39 cellular contexts compared by ENCODE assay signal in genomic region chr1:22874785-22875184, GRCh38.
"Had no signal": no experiment of that assay in that cellular context is flagged by ENCODE, and none has a peak within 500 bp of the region (broad histone marks: within the 10 kb centered on the region; RNA-seq: fewer than 3 reads in every experiment).

No MANE protein-coding gene starts in this region.

- H3K4me1 ChIP-seq: ascending aorta had no signal

- H3K4me3 Mint-ChIP-seq: activated B cell treated with CpG ODN at 0.5 μM for 24 hours; activated CD4-positive, alpha-beta memory T cell treated with anti-CD3 and anti-CD28 coated beads for 36 hours; activated CD4-positive, alpha-beta T cell treated with anti-CD3 and anti-CD28 coated beads, Interleukin-2, amount 10 ng/mL, durations not matched to agents 24 days and 14 days; activated CD8-positive, alpha-beta T cell treated with anti-CD3 and anti-CD28 coated beads for 36 hours; activated naive CD4-positive, alpha-beta T cell treated with anti-CD3 and anti-CD28 coated beads for 36 hours; activated naive CD8-positive, alpha-beta T cell treated with anti-CD3 and anti-CD28 coated beads, Interleukin-2, amount 10 ng/mL, durations not matched to agents 7 days and 5 days; activated naive CD8-positive, alpha-beta T cell treated with anti-CD3 and anti-CD28 coated beads, Interleukin-2, amount 50 U/mL, for 24 hours; activated T-cell treated with anti-CD3 and anti-CD28 coated beads, Interleukin-2, amount 50 U/mL, for 4 hours; activated T-cell treated with anti-CD3 and anti-CD28 coated beads, Interleukin-2, amount 50 U/mL, for 72 hours; activated T-helper 1 cell treated with anti-CD3 and anti-CD28 coated beads, Interleukin-12 subunit alpha, Interleukin-12 subunit beta, Interleukin-2, Interleukin-4 antibody, amounts not matched to agents 30 ng/mL and 10 ng/mL and 1 ng/mL, durations not matched to agents 14 hours and 24 hours and 36 hours; activated T-helper 17 cell treated with anti-CD3 and anti-CD28 coated beads, Interleukin-2, amount 50 U/mL, for 72 hours; brain; central memory CD8-positive, alpha-beta T cell; T-helper 1 cell treated with Interleukin-12 subunit alpha and Interleukin-12 subunit beta and Interleukin-4 antibody, amounts not matched to agents 30 μg/mL and 1 μg/mL, for 36 hours; T-helper 2 cell treated with Interferon-gamma antibody and Interleukin-4, amounts not matched to agents 5 μg/mL and 100 μg/mL, for 36 hours had no signal

- H3K36me3 ChIP-seq: ascending aorta, cardiac muscle cell had no signal

- H3K27ac ChIP-seq: ascending aorta, VCaP had no signal

- H3K36me3 Mint-ChIP-seq: activated CD4-positive, alpha-beta memory T cell treated with anti-CD3 and anti-CD28 coated beads for 36 hours; activated naive CD4-positive, alpha-beta T cell treated with anti-CD3 and anti-CD28 coated beads, Interleukin-2, amount 50 U/mL, for 72 hours; activated naive CD8-positive, alpha-beta T cell treated with anti-CD3 and anti-CD28 coated beads, Interleukin-2, amount 10 ng/mL, durations not matched to agents 7 days and 5 days had no signal

- H3K27me3 Mint-ChIP-seq: activated CD4-positive, alpha-beta memory T cell treated with anti-CD3 and anti-CD28 coated beads for 36 hours; activated CD4-positive, alpha-beta T cell treated with anti-CD3 and anti-CD28 coated beads, Interleukin-2, amount 10 ng/mL, durations not matched to agents 24 days and 14 days; activated CD8-positive, alpha-beta T cell treated with anti-CD3 and anti-CD28 coated beads for 36 hours; activated naive CD8-positive, alpha-beta T cell treated with anti-CD3 and anti-CD28 coated beads, Interleukin-2, amount 50 U/mL, for 24 hours; brain had no signal

- ATAC-seq: activated CD8-positive, alpha-beta T cell treated with anti-CD3 and anti-CD28 coated beads for 36 hours; activated naive CD4-positive, alpha-beta T cell treated with anti-CD3 and anti-CD28 coated beads, Interleukin-2, amount 50 U/mL, for 72 hours; activated naive CD8-positive, alpha-beta T cell treated with anti-CD3 and anti-CD28 coated beads, Interleukin-2, amount 50 U/mL, for 24 hours; activated T-cell treated with anti-CD3 and anti-CD28 coated beads, Interleukin-2, amount 50 U/mL, for 4 hours; activated T-cell treated with anti-CD3 and anti-CD28 coated beads, Interleukin-2, amount 50 U/mL, for 72 hours; activated T-helper 17 cell treated with anti-CD3 and anti-CD28 coated beads, Interleukin-2, amount 50 U/mL, for 72 hours had no signal

- H3K9me3 Mint-ChIP-seq: activated B cell treated with CpG ODN at 0.5 μM for 24 hours; activated CD4-positive, alpha-beta memory T cell treated with anti-CD3 and anti-CD28 coated beads for 36 hours; activated CD4-positive, alpha-beta T cell treated with anti-CD3 and anti-CD28 coated beads, Interleukin-2, amount 10 ng/mL, durations not matched to agents 24 days and 14 days; activated CD8-positive, alpha-beta T cell treated with anti-CD3 and anti-CD28 coated beads for 36 hours; activated naive CD4-positive, alpha-beta T cell treated with anti-CD3 and anti-CD28 coated beads for 36 hours; activated naive CD4-positive, alpha-beta T cell treated with anti-CD3 and anti-CD28 coated beads, Interleukin-2, amount 50 U/mL, for 72 hours; activated naive CD8-positive, alpha-beta T cell treated with anti-CD3 and anti-CD28 coated beads, Interleukin-2, amount 10 ng/mL, durations not matched to agents 7 days and 5 days; activated naive CD8-positive, alpha-beta T cell treated with anti-CD3 and anti-CD28 coated beads, Interleukin-2, amount 50 U/mL, for 24 hours; activated T-cell treated with anti-CD3 and anti-CD28 coated beads, Interleukin-2, amount 50 U/mL, for 4 hours; activated T-cell treated with anti-CD3 and anti-CD28 coated beads, Interleukin-2, amount 50 U/mL, for 72 hours; activated T-helper 1 cell treated with anti-CD3 and anti-CD28 coated beads, Interleukin-12 subunit alpha, Interleukin-12 subunit beta, Interleukin-2, Interleukin-4 antibody, amounts not matched to agents 30 ng/mL and 10 ng/mL and 1 ng/mL, durations not matched to agents 14 hours and 24 hours and 36 hours; activated T-helper 17 cell treated with anti-CD3 and anti-CD28 coated beads, Interleukin-2, amount 50 U/mL, for 72 hours; brain; central memory CD8-positive, alpha-beta T cell; T-helper 1 cell treated with Interleukin-12 subunit alpha and Interleukin-12 subunit beta and Interleukin-4 antibody, amounts not matched to agents 30 μg/mL and 1 μg/mL, for 36 hours; T-helper 2 cell treated with Interferon-gamma antibody and Interleukin-4, amounts not matched to agents 5 μg/mL and 100 μg/mL, for 36 hours had no signal

- H3K27me3 ChIP-seq: ascending aorta, cardiac muscle cell had no signal

- DNase-seq: activated B cell treated with CpG ODN at 0.5 μM for 24 hours; activated CD4-positive, alpha-beta memory T cell treated with anti-CD3 and anti-CD28 coated beads for 36 hours; activated CD4-positive, alpha-beta T cell treated with anti-CD3 and anti-CD28 coated beads for 4 hours; activated CD4-positive, alpha-beta T cell treated with anti-CD3 and anti-CD28 coated beads, Interleukin-2, amount 10 ng/mL, durations not matched to agents 24 days and 14 days; activated CD4-positive, alpha-beta T cell treated with anti-CD3 and anti-CD28 coated beads, Interleukin-2, amount 50 U/mL, for 1 hour; activated CD4-positive, alpha-beta T cell treated with anti-CD3 and anti-CD28 coated beads, Interleukin-2, amount 50 U/mL, for 4 hours; activated CD4-positive, CD25-positive, alpha-beta regulatory T cell treated with anti-CD3 and anti-CD28 coated beads, Interleukin-2, amount 50 U/mL, for 72 hours; activated CD8-positive, alpha-beta memory T cell treated with anti-CD3 and anti-CD28 coated beads, Interleukin-2, amount 50 U/mL, for 4 hours; activated CD8-positive, alpha-beta T cell treated with anti-CD3 and anti-CD28 coated beads for 36 hours; activated effector memory CD4-positive, alpha-beta T cell treated with anti-CD3 and anti-CD28 coated beads, Interleukin-2, amount 50 U/mL, for 16 hours; activated gamma-delta T cell treated with Interleukin-2 at 50 U/mL for 16 hours; activated naive CD4-positive, alpha-beta T cell; activated naive CD4-positive, alpha-beta T cell treated with anti-CD3 and anti-CD28 coated beads for 36 hours; activated naive CD4-positive, alpha-beta T cell treated with anti-CD3 and anti-CD28 coated beads, Interleukin-2, amount 50 U/mL, for 16 hours; activated naive CD8-positive, alpha-beta T cell treated with anti-CD3 and anti-CD28 coated beads, Interleukin-2, amount 10 ng/mL, durations not matched to agents 7 days and 5 days; activated naive CD8-positive, alpha-beta T cell treated with anti-CD3 and anti-CD28 coated beads, Interleukin-2, amount 50 U/mL, for 24 hours; activated T-cell treated with anti-CD3 and anti-CD28 coated beads for 4 hours; activated T-cell treated with anti-CD3 and anti-CD28 coated beads, Interleukin-2, amount 50 U/mL, for 1 hour; activated T-cell treated with anti-CD3 and anti-CD28 coated beads, Interleukin-2, amount 50 U/mL, for 4 hours; activated T-cell treated with anti-CD3 and anti-CD28 coated beads, Interleukin-2, amount 50 U/mL, for 72 hours; amygdala; anterior cingulate cortex; caudate nucleus; cerebellar nuclear complex; T-helper 1 cell; T-helper 2 cell; T-helper 9 cell had no signal

- H3K27ac Mint-ChIP-seq: activated B cell treated with CpG ODN at 0.5 μM for 24 hours; activated CD4-positive, alpha-beta memory T cell treated with anti-CD3 and anti-CD28 coated beads for 36 hours; activated CD4-positive, alpha-beta T cell treated with anti-CD3 and anti-CD28 coated beads, Interleukin-2, amount 10 ng/mL, durations not matched to agents 24 days and 14 days; activated CD8-positive, alpha-beta T cell treated with anti-CD3 and anti-CD28 coated beads for 36 hours; activated naive CD4-positive, alpha-beta T cell treated with anti-CD3 and anti-CD28 coated beads for 36 hours; activated naive CD4-positive, alpha-beta T cell treated with anti-CD3 and anti-CD28 coated beads, Interleukin-2, amount 50 U/mL, for 72 hours; activated naive CD8-positive, alpha-beta T cell treated with anti-CD3 and anti-CD28 coated beads, Interleukin-2, amount 10 ng/mL, durations not matched to agents 7 days and 5 days; activated naive CD8-positive, alpha-beta T cell treated with anti-CD3 and anti-CD28 coated beads, Interleukin-2, amount 50 U/mL, for 24 hours; activated T-cell treated with anti-CD3 and anti-CD28 coated beads, Interleukin-2, amount 50 U/mL, for 72 hours; activated T-helper 1 cell treated with anti-CD3 and anti-CD28 coated beads, Interleukin-12 subunit alpha, Interleukin-12 subunit beta, Interleukin-2, Interleukin-4 antibody, amounts not matched to agents 30 ng/mL and 10 ng/mL and 1 ng/mL, durations not matched to agents 14 hours and 24 hours and 36 hours; activated T-helper 17 cell treated with anti-CD3 and anti-CD28 coated beads, Interleukin-2, amount 50 U/mL, for 72 hours; T-helper 1 cell treated with Interleukin-12 subunit alpha and Interleukin-12 subunit beta and Interleukin-4 antibody, amounts not matched to agents 30 μg/mL and 1 μg/mL, for 36 hours; T-helper 2 cell treated with Interferon-gamma antibody and Interleukin-4, amounts not matched to agents 5 μg/mL and 100 μg/mL, for 36 hours had no signal

- H3K4me3 ChIP-seq: ascending aorta, cardiac muscle cell had no signal

- H3K9me3 ChIP-seq: ascending aorta had no signal

- FAIRE-seq: bronchial epithelial cell, TTC549 had no signal

- H3K4me1 Mint-ChIP-seq: activated B cell treated with CpG ODN at 0.5 μM for 24 hours; activated CD4-positive, alpha-beta T cell treated with anti-CD3 and anti-CD28 coated beads, Interleukin-2, amount 10 ng/mL, durations not matched to agents 24 days and 14 days; activated naive CD8-positive, alpha-beta T cell treated with anti-CD3 and anti-CD28 coated beads, Interleukin-2, amount 10 ng/mL, durations not matched to agents 7 days and 5 days; activated naive CD8-positive, alpha-beta T cell treated with anti-CD3 and anti-CD28 coated beads, Interleukin-2, amount 50 U/mL, for 24 hours; activated T-helper 17 cell treated with anti-CD3 and anti-CD28 coated beads, Interleukin-2, amount 50 U/mL, for 72 hours; central memory CD8-positive, alpha-beta T cell had no signal
